ENCODE assay signal across 1 cellular context in the genomic region with DNA sequence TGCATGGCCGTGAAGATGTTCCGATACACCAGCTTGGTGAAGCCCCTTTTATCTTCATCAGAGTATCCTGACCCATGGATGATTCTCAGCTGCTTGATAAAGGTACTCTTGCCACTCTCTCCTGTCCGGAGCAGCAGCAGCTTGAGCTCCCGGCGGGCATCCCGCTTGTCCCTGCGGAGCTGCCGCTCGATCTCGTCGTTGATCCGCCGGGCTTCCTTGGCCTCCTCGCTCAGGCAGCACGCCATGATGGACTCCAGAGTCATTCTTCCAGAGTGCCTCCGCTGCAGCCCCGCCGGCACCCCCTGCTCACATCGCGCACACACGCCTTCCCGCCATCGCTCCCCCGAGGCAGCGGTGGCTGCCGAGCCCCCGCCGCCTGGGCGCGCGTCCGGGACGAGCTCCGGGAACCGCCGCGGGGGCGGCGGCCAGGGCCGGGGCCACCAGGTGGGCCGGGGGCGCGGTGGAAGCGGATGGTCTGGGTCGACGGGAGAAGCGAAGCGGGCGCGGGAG.
TF ChIP-seq lines count a peak whose summit lies in the region.

No MANE protein-coding gene starts in this region.

TF ChIP-seq in H1, 55 proteins besides CTCF, POLR2A, EP300 and RAD21:
- TF ChIP-seq SUZ12 (IDR thresholded peaks at IDR 0.05; ENCODE audit: low read length): 0 out of 2 replicates have a peak, but pooled peaks have one; percentile 17
- peak; percentile 78 for TF ChIP-seq KDM4A (IDR thresholded peaks at IDR 0.05; ENCODE audit: low read depth, low read length, severe bottlenecking)
- TF ChIP-seq MAX (IDR thresholded peaks at IDR 0.05): peak; percentile 75
- TF ChIP-seq RBBP5 (IDR thresholded peaks at IDR 0.05; ENCODE audit: borderline replicate concordance, low read depth, low read length): peak; percentile 47; the same call in 1 of the 2 replicates
- peak; percentile 90 for TF ChIP-seq E2F6 (IDR thresholded peaks at IDR 0.05)
- 0 out of 2 replicates have a peak, but pooled peaks have one; percentile 33 for TF ChIP-seq EGR1 (IDR thresholded peaks at IDR 0.05; ENCODE audit: borderline replicate concordance, low read depth, low read length)
- TF ChIP-seq YY1 (IDR thresholded peaks at IDR 0.05; ENCODE audit: low read depth, low read length): peak; percentile 56; the same call in 1 of the 2 replicates
